30 cellular contexts compared by ENCODE assay signal in genomic region chr5:31864015-31864414, GRCh38.
DNase-seq lines count a peak whose midpoint lies in the region; ATAC-seq, FAIRE-seq and TF ChIP-seq lines count a peak whose summit lies in the region.
"Had no signal": no experiment of that assay in that cellular context is flagged by ENCODE, and none has a peak within 500 bp of the region (broad histone marks: within the 10 kb centered on the region; RNA-seq: fewer than 3 reads in every experiment).

No MANE protein-coding gene starts in this region.

- no peaks in the 10 kb centered on the region for H3F3A ChIP-seq in PC-9 (ENCODE audit: insufficient read depth, low read depth)

- no peaks in the 10 kb centered on the region for H3K9me2 ChIP-seq in PC-9 (ENCODE audit: insufficient read depth)

- TF ChIP-seq CTCF in CD4-positive, alpha-beta T cell (IDR thresholded peaks at IDR 0.05), result no peak
- TF ChIP-seq CTCF in HEK293 (tag by site-specific recombination; IDR thresholded peaks at IDR 0.05) (no peak), brain (conservative IDR thresholded peaks at IDR 0.05) (no peak), PC-9 (conservative IDR thresholded peaks at IDR 0.05) (no peak)

- H3K4me1 Mint-ChIP-seq in CD4-positive, alpha-beta T cell (ENCODE audit: low read depth), result peaks cover 67% of the 10 kb centered on the region
- H3K4me1 Mint-ChIP-seq in brain, result peaks cover 15% of the 10 kb centered on the region
- H3K4me1 Mint-ChIP-seq: stimulated activated naive B cell treated with anti-CD40 and anti-IgM and Interleukin-4, amounts not matched to agents 10 μg/mL and 1 μg/mL and 100 μg/mL, for 72 hours had no signal

- H3K4me1 ChIP-seq in HEK293 (ENCODE audit: control insufficient read depth, insufficient read depth, low read length), result no peaks in the 10 kb centered on the region
- H3K4me1 ChIP-seq in PC-9 (replicated peaks; ENCODE audit: insufficient read depth), result no peaks in the 10 kb centered on the region
- H3K4me1 ChIP-seq: gastrocnemius medialis, SJSA1 had no signal

- BruUV-seq in PC-9 (replicated peaks; lab: Mats Ljungman, UMichigan), result no TSS peak

- H3K4me3 Mint-ChIP-seq in CD4-positive, alpha-beta T cell, result peak overlapping the region; percentile 22
- peak overlapping the region in 1 of 5 experiments; percentile 28 for H3K4me3 Mint-ChIP-seq in brain
- H3K4me3 Mint-ChIP-seq: activated CD8-positive, alpha-beta T cell treated with anti-CD3 and anti-CD28 coated beads, Interleukin-2, amount 10 ng/mL, durations not matched to agents 7 days and 5 days; neural crest cell; stimulated activated naive B cell treated with anti-CD40 and anti-IgM and Interleukin-4, amounts not matched to agents 10 μg/mL and 1 μg/mL and 100 μg/mL, for 72 hours had no signal

- POLR2A ChIA-PET in CD4-positive, alpha-beta T cell (lab: Charles Lee), result interaction anchor here (2.1 kb wide), 1 partner anchor 9 kb away, joined by 4 read pairs; no protein-coding TSS in a partner anchor
- POLR2A ChIA-PET in HEK293 (lab: Yijun Ruan, JAX), result no interaction called here
- POLR2A ChIA-PET in PC-9 (lab: Charles Lee; ENCODE audit: unreplicated experiment), result no interaction called here

- intact Hi-C loops in CD4-positive, alpha-beta T cell (cut with DNase I, micrococcal nuclease), result no loop called here
- intact Hi-C loops in PC-9 (cut with micrococcal nuclease; ENCODE audit: unreplicated experiment), result no loop called here

- FAIRE-seq in GM12892 (lab: Jason Lieb, UNC), result no peak
- FAIRE-seq: astrocyte, endometrium, GM18507, kidney had no signal

- H3K27me3 ChIP-seq in CD4-positive, alpha-beta T cell (ENCODE audit: control insufficient read depth, insufficient read depth, low read length), result no peaks in the 10 kb centered on the region
- peaks cover 64% of the 10 kb centered on the region for H3K27me3 ChIP-seq in PC-9 (ENCODE audit: insufficient read depth, low read depth)
- H3K27me3 ChIP-seq: SJSA1 had no signal

- no peak for ATAC-seq in CD4-positive, alpha-beta T cell (ENCODE audit: poor library complexity)
- ATAC-seq: activated CD8-positive, alpha-beta T cell treated with anti-CD3 and anti-CD28 coated beads, Interleukin-2, amount 10 ng/mL, durations not matched to agents 7 days and 5 days; gastrocnemius medialis; stimulated activated naive B cell treated with anti-CD40 and anti-IgM and Interleukin-4, amounts not matched to agents 10 μg/mL and 1 μg/mL and 100 μg/mL, for 72 hours had no signal

- H3K79me2 ChIP-seq in PC-9 (ENCODE audit: low read depth), result no peaks in the 10 kb centered on the region

- DNase-seq in CD4-positive, alpha-beta T cell, result no peak
- DNase-seq in islet precursor cell (peak; percentile 81), GM12892 (ENCODE audit: insufficient read length) (no peak), PC-9 (no peak), GF-D8 (lab: John Stamatoyannopoulos, UW) (no peak), kidney glomerular epithelial cell (lab: John Stamatoyannopoulos, UW) (no peak)
- DNase-seq: ACHN; activated CD8-positive, alpha-beta T cell treated with anti-CD3 and anti-CD28 coated beads, Interleukin-2, amount 10 ng/mL, durations not matched to agents 7 days and 5 days; activated effector memory CD4-positive, alpha-beta T cell treated with Interleukin-2 at 50 U/mL for 16 hours; central memory CD4-positive, alpha-beta T cell; dermis blood vessel endothelial cell; DMS79 treated with DMSO at 0.1 percent for 48 hours; gastrocnemius medialis; kidney; MV-4-11; NCI-H1436 treated with DMSO at 0.1 percent for 48 hours; NCI-H2107; NCI-H510A treated with DMSO at 0.1 percent for 48 hours; posterior cingulate gyrus; stimulated activated naive B cell treated with anti-CD40 and anti-IgM and Interleukin-4, amounts not matched to agents 10 μg/mL and 1 μg/mL and 100 μg/mL, for 72 hours; T-helper 1 cell had no signal

- H2AFZ ChIP-seq in PC-9, result no peak overlapping the region

- H3K9me3 Mint-ChIP-seq in CD4-positive, alpha-beta T cell, result peaks cover 3% of the 10 kb centered on the region
- H3K9me3 Mint-ChIP-seq in brain, result peaks cover 13 to 21% (median 17%) of the 10 kb centered on the region in 5 experiments

- no peak for TF ChIP-seq POLR2A in GM12892 (IDR thresholded peaks at IDR 0.05; ENCODE audit: low read depth, low read length)

- no peak overlapping the region for H3K27ac ChIP-seq in CD4-positive, alpha-beta T cell (ENCODE audit: low read depth, low read length)
- no peak overlapping the region for H3K27ac ChIP-seq in HEK293 (ENCODE audit: extremely low read depth, low read depth, low read length)
- H3K27ac ChIP-seq in PC-9, result no peak overlapping the region
- H3K27ac ChIP-seq: gastrocnemius medialis, HL-60, SJSA1 had no signal

- H3K9me3 ChIP-seq in CD4-positive, alpha-beta T cell (ENCODE audit: control insufficient read depth, low read length), result peaks cover 12% of the 10 kb centered on the region
- H3K9me3 ChIP-seq in HEK293 (ENCODE audit: control insufficient read depth, insufficient read depth, low read depth, low read length) (no peaks in the 10 kb centered on the region), PC-9 (ENCODE audit: insufficient read depth, low read depth) (no peaks in the 10 kb centered on the region; the same call in none of the 2 replicates)
- H3K9me3 ChIP-seq: SJSA1 had no signal

- CTCF ChIA-PET in CD4-positive, alpha-beta T cell (lab: Charles Lee), result no interaction called here
- CTCF ChIA-PET in HEK293 (lab: Yijun Ruan, JAX) (interaction anchor here (1.0 kb wide), 1 partner anchor 180 kb away, joined by 3 read pairs; no protein-coding TSS in a partner anchor), PC-9 (lab: Charles Lee) (no interaction called here)

- H3K4me2 ChIP-seq in PC-9, result no peak overlapping the region

- H3K27me3 Mint-ChIP-seq in CD4-positive, alpha-beta T cell, result no peaks in the 10 kb centered on the region
- H3K27me3 Mint-ChIP-seq in brain, result peaks cover 6% of the 10 kb centered on the region

- H4K20me1 ChIP-seq in PC-9 (ENCODE audit: insufficient read depth), result no peaks in the 10 kb centered on the region

- H3K4me3 ChIP-seq in HEK293 (ENCODE audit: low read depth, low read length) (no peak overlapping the region), PC-9 (no peak overlapping the region)
- H3K4me3 ChIP-seq: gastrocnemius medialis, lung, SJSA1 had no signal

- H3K36me3 ChIP-seq in HEK293 (ENCODE audit: control insufficient read depth in 2 of 2, insufficient read depth in 1 of 2, low read length in 2 of 2) (no peaks in the 10 kb centered on the region; a peak in 1 of 3 replicates), PC-9 (ENCODE audit: low read depth) (no peaks in the 10 kb centered on the region)
- H3K36me3 ChIP-seq: gastrocnemius medialis, SJSA1 had no signal

- H3K36me3 Mint-ChIP-seq in CD4-positive, alpha-beta T cell (ENCODE audit: low read depth), result peaks cover 20% of the 10 kb centered on the region
- H3K36me3 Mint-ChIP-seq in brain, result peaks cover 13% of the 10 kb centered on the region

- H3K27ac Mint-ChIP-seq in CD4-positive, alpha-beta T cell, result peak overlapping the region; percentile 66
- peak overlapping the region in 3 of 5 experiments; percentile 3 to 48 (median 28) for H3K27ac Mint-ChIP-seq in brain
- H3K27ac Mint-ChIP-seq: activated CD8-positive, alpha-beta T cell treated with anti-CD3 and anti-CD28 coated beads, Interleukin-2, amount 10 ng/mL, durations not matched to agents 7 days and 5 days; stimulated activated naive B cell treated with anti-CD40 and anti-IgM and Interleukin-4, amounts not matched to agents 10 μg/mL and 1 μg/mL and 100 μg/mL, for 72 hours had no signal

TF ChIP-seq in HEK293, 187 proteins besides CTCF, POLR2A, EP300 and RAD21:
- TF ChIP-seq ZNF2 (tag by site-specific recombination; IDR thresholded peaks at IDR 0.05), result peak; percentile 84
- no peak for TF ChIP-seq ZNF16 (tag by site-specific recombination; IDR thresholded peaks at IDR 0.05; ENCODE audit: low read depth)
